3 cellular contexts compared by ENCODE assay signal in the genomic region with DNA sequence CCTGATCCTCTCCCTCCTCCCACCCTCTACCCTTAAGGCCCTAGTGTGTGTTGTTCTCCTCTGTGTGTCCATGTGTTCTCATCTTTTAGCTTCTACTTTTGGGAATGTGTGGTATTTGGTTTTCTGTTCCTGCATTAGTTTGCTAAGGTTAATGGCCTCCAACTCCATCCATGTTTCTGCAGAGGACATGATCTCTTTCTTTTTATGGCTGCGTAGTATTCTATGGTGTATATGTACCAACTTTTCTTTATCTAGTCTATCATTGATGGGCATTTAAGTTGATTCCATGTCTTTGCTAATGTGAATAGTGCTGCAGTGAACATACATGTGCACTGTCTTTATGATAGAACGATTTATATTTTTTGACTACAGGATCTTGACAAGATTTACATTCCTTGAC. TPM values are rescaled to one million over a fixed set of nuclear protein-coding genes. Genes with fewer than 3 reads are reported as not detected.
"Had no signal": no experiment of that assay in that cellular context is flagged by ENCODE, and none has a peak within 500 bp of the region (broad histone marks: within the 10 kb centered on the region; RNA-seq: fewer than 3 reads in every experiment).

No MANE protein-coding gene starts in this region.

RNA-seq across cellular contexts. Expression of gene PPP1R14C, which starts 44.6 kb away (rescaled TPM):
- total RNA-seq: dermis blood vessel endothelial cell; lung microvascular endothelial cell; naive thymus-derived CD4-positive, alpha-beta T cell had no signal
- polyA plus RNA-seq: naive thymus-derived CD4-positive, alpha-beta T cell had no signal
